ENCODE assay signal across 1 cellular context in the genomic region with DNA sequence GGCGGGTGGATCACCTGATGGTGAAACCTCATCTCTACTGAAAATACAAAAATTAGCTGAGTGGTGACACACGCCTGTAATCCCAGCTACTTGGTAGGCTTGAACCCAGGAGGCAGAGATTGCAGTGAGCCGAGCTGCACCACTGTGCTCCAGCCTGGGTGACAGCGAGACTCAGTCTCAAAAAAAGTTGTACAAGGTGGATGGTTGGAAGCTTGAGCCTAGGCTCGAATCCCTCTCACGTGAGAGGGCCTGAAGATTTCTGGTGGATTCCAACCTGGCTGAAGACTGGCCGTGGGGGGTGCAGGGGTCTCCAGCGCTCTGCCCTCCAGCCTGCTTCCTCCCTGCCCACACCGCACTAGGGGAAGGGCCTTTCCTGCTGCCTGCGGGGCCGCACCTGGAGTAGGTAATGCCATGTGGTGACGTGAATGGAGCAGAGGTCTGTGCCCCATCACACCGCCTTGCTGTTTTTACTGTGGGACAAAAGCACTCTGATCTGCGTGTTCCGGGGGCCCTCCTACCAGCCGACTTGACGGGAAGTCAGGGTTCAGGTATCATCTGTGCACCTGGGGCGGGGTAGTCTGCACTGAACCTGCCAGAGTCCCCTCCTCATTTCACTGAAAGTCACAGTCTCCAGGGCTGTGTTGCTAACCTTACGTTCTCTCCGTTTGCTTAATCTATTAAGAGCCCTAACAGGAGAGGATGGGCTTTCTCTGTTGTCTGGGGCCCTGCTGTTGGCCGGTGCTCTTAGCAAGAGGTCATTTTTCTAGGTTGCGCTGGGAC.
TF ChIP-seq lines count a peak whose summit lies in the region.

No MANE protein-coding gene starts in this region.

TF ChIP-seq in K562, 482 proteins besides CTCF, POLR2A, EP300 and RAD21 (continues in another document):
- no peak for TF ChIP-seq ARID1B (IDR thresholded peaks at IDR 0.05)
- TF ChIP-seq, protein P1, sequence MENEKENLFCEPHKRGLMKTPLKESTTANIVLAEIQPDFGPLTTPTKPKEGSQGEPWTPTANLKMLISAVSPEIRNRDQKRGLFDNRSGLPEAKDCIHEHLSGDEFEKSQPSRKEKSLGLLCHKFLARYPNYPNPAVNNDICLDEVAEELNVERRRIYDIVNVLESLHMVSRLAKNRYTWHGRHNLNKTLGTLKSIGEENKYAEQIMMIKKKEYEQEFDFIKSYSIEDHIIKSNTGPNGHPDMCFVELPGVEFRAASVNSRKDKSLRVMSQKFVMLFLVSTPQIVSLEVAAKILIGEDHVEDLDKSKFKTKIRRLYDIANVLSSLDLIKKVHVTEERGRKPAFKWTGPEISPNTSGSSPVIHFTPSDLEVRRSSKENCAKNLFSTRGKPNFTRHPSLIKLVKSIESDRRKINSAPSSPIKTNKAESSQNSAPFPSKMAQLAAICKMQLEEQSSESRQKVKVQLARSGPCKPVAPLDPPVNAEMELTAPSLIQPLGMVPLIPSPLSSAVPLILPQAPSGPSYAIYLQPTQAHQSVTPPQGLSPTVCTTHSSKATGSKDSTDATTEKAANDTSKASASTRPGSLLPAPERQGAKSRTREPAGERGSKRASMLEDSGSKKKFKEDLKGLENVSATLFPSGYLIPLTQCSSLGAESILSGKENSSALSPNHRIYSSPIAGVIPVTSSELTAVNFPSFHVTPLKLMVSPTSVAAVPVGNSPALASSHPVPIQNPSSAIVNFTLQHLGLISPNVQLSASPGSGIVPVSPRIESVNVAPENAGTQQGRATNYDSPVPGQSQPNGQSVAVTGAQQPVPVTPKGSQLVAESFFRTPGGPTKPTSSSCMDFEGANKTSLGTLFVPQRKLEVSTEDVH (IDR thresholded peaks at IDR 0.05; ENCODE audit: low read depth, partially characterized antibody): peak; percentile 18
- no peak for TF ChIP-seq TAF7 (tag; IDR thresholded peaks at IDR 0.05)
- TF ChIP-seq, protein P2, sequence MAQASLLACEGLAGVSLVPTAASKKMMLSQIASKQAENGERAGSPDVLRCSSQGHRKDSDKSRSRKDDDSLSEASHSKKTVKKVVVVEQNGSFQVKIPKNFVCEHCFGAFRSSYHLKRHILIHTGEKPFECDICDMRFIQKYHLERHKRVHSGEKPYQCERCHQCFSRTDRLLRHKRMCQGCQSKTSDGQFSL (CRISPR knock-in tag; IDR thresholded peaks at IDR 0.05): peak; percentile 90
- TF ChIP-seq, protein P2 (tag; IDR thresholded peaks at IDR 0.05): peak in 1 of 2 experiments; percentile 40; a peak in 1 of 4 replicates
- 0 out of 2 replicates have a peak, but pooled peaks have one; percentile 65 for TF ChIP-seq ZFPM2 (CRISPR knock-in tag; IDR thresholded peaks at IDR 0.05)
- TF ChIP-seq, protein P3, sequence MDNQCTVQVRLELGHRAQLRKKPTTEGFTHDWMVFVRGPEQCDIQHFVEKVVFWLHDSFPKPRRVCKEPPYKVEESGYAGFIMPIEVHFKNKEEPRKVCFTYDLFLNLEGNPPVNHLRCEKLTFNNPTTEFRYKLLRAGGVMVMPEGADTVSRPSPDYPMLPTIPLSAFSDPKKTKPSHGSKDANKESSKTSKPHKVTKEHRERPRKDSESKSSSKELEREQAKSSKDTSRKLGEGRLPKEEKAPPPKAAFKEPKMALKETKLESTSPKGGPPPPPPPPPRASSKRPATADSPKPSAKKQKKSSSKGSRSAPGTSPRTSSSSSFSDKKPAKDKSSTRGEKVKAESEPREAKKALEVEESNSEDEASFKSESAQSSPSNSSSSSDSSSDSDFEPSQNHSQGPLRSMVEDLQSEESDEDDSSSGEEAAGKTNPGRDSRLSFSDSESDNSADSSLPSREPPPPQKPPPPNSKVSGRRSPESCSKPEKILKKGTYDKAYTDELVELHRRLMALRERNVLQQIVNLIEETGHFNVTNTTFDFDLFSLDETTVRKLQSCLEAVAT (IDR thresholded peaks at IDR 0.05): no peak
- no peak for TF ChIP-seq ZFX (CRISPR knock-in tag; IDR thresholded peaks at IDR 0.05)
- peak; percentile 37 for TF ChIP-seq PML (IDR thresholded peaks at IDR 0.05; ENCODE audit: low read length)
- TF ChIP-seq, protein P4, sequence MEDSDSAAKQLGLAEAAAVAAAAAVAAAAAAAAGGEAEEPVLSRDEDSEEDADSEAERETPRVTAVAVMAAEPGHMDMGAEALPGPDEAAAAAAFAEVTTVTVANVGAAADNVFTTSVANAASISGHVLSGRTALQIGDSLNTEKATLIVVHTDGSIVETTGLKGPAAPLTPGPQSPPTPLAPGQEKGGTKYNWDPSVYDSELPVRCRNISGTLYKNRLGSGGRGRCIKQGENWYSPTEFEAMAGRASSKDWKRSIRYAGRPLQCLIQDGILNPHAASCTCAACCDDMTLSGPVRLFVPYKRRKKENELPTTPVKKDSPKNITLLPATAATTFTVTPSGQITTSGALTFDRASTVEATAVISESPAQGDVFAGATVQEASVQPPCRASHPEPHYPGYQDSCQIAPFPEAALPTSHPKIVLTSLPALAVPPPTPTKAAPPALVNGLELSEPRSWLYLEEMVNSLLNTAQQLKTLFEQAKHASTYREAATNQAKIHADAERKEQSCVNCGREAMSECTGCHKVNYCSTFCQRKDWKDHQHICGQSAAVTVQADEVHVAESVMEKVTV (CRISPR knock-in tag; IDR thresholded peaks at IDR 0.05): no peak
- no peak for TF ChIP-seq ETV1 (tag; conservative IDR thresholded peaks at IDR 0.05; ENCODE audit: low read depth)
- peak; percentile 70; the same call in 1 of the 2 replicates for TF ChIP-seq POLR2G (IDR thresholded peaks at IDR 0.05; ENCODE audit: low read depth, low read length)
- no peak for TF ChIP-seq TEAD4 (IDR thresholded peaks at IDR 0.05; ENCODE audit: low read length)
- no peak for TF ChIP-seq TEAD4 (CRISPR knock-in tag; IDR thresholded peaks at IDR 0.05; ENCODE audit: borderline replicate concordance)
- 0 out of 2 replicates have a peak, but pooled peaks have one; percentile 32 for TF ChIP-seq CHD2 (IDR thresholded peaks at IDR 0.05; ENCODE audit: low read depth, low read length)
- TF ChIP-seq, protein P5, sequence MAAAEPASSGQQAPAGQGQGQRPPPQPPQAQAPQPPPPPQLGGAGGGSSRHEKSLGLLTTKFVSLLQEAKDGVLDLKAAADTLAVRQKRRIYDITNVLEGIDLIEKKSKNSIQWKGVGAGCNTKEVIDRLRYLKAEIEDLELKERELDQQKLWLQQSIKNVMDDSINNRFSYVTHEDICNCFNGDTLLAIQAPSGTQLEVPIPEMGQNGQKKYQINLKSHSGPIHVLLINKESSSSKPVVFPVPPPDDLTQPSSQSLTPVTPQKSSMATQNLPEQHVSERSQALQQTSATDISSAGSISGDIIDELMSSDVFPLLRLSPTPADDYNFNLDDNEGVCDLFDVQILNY (CRISPR knock-in tag; IDR thresholded peaks at IDR 0.05): peak; percentile 62; the same call in 1 of the 2 replicates
- TF ChIP-seq SNRNP70 (optimal IDR thresholded peaks at IDR 0.05; ENCODE audit: low read depth, low read length): no peak
- TF ChIP-seq, protein P6, sequence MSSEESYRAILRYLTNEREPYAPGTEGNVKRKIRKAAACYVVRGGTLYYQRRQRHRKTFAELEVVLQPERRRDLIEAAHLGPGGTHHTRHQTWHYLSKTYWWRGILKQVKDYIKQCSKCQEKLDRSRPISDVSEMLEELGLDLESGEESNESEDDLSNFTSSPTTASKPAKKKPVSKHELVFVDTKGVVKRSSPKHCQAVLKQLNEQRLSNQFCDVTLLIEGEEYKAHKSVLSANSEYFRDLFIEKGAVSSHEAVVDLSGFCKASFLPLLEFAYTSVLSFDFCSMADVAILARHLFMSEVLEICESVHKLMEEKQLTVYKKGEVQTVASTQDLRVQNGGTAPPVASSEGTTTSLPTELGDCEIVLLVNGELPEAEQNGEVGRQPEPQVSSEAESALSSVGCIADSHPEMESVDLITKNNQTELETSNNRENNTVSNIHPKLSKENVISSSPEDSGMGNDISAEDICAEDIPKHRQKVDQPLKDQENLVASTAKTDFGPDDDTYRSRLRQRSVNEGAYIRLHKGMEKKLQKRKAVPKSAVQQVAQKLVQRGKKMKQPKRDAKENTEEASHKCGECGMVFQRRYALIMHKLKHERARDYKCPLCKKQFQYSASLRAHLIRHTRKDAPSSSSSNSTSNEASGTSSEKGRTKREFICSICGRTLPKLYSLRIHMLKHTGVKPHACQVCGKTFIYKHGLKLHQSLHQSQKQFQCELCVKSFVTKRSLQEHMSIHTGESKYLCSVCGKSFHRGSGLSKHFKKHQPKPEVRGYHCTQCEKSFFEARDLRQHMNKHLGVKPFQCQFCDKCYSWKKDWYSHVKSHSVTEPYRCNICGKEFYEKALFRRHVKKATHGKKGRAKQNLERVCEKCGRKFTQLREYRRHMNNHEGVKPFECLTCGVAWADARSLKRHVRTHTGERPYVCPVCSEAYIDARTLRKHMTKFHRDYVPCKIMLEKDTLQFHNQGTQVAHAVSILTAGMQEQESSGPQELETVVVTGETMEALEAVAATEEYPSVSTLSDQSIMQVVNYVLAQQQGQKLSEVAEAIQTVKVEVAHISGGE (CRISPR knock-in tag; IDR thresholded peaks at IDR 0.05): no peak
- no peak; the same call in 1 of the 2 replicates for TF ChIP-seq POLR2H (tag; IDR thresholded peaks at IDR 0.05; ENCODE audit: low read depth)
- TF ChIP-seq, protein P7, sequence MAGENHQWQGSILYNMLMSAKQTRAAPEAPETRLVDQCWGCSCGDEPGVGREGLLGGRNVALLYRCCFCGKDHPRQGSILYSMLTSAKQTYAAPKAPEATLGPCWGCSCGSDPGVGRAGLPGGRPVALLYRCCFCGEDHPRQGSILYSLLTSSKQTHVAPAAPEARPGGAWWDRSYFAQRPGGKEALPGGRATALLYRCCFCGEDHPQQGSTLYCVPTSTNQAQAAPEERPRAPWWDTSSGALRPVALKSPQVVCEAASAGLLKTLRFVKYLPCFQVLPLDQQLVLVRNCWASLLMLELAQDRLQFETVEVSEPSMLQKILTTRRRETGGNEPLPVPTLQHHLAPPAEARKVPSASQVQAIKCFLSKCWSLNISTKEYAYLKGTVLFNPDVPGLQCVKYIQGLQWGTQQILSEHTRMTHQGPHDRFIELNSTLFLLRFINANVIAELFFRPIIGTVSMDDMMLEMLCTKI (IDR thresholded peaks at IDR 0.05; ENCODE audit: partially characterized antibody): no peak
- TF ChIP-seq ILF3 (IDR thresholded peaks at IDR 0.05; ENCODE audit: borderline replicate concordance): peak; percentile 10; the same call in 1 of the 2 replicates
- TF ChIP-seq KHSRP (IDR thresholded peaks at IDR 0.05): no peak
- TF ChIP-seq, protein P8, sequence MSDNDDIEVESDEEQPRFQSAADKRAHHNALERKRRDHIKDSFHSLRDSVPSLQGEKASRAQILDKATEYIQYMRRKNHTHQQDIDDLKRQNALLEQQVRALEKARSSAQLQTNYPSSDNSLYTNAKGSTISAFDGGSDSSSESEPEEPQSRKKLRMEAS (CRISPR knock-in tag; IDR thresholded peaks at IDR 0.05): no peak
- no peak for TF ChIP-seq HIVEP1 (CRISPR knock-in tag; IDR thresholded peaks at IDR 0.05)
- TF ChIP-seq SMAD4 (CRISPR knock-in tag; conservative IDR thresholded peaks at IDR 0.05): no peak
- 0 out of 2 replicates have a peak, but pooled peaks have one; percentile 28 for TF ChIP-seq ZNF143 (CRISPR knock-in tag; IDR thresholded peaks at IDR 0.05)
- no peak for TF ChIP-seq ZNF174 (CRISPR knock-in tag; IDR thresholded peaks at IDR 0.05)
- 0 out of 2 replicates have a peak, but pooled peaks have one; percentile 76 for TF ChIP-seq SREBF2 (CRISPR knock-in tag; IDR thresholded peaks at IDR 0.05)
- no peak for TF ChIP-seq JUND (IDR thresholded peaks at IDR 0.05; ENCODE audit: borderline replicate concordance, low read depth, low read length)
- no peak for TF ChIP-seq JUND (tag; IDR thresholded peaks at IDR 0.05; ENCODE audit: borderline replicate concordance, low read depth, low read length)
- TF ChIP-seq ZBTB7A (IDR thresholded peaks at IDR 0.05; ENCODE audit: borderline replicate concordance, control insufficient read depth, low read depth, low read length): peak; percentile 41; the same call in 1 of the 2 replicates
- TF ChIP-seq, protein P9, sequence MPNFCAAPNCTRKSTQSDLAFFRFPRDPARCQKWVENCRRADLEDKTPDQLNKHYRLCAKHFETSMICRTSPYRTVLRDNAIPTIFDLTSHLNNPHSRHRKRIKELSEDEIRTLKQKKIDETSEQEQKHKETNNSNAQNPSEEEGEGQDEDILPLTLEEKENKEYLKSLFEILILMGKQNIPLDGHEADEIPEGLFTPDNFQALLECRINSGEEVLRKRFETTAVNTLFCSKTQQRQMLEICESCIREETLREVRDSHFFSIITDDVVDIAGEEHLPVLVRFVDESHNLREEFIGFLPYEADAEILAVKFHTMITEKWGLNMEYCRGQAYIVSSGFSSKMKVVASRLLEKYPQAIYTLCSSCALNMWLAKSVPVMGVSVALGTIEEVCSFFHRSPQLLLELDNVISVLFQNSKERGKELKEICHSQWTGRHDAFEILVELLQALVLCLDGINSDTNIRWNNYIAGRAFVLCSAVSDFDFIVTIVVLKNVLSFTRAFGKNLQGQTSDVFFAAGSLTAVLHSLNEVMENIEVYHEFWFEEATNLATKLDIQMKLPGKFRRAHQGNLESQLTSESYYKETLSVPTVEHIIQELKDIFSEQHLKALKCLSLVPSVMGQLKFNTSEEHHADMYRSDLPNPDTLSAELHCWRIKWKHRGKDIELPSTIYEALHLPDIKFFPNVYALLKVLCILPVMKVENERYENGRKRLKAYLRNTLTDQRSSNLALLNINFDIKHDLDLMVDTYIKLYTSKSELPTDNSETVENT (CRISPR knock-in tag; IDR thresholded peaks at IDR 0.05): peak; percentile 39; the same call in 1 of the 2 replicates
- no peak for TF ChIP-seq MEIS2 (IDR thresholded peaks at IDR 0.05; ENCODE audit: partially characterized antibody)
- TF ChIP-seq, protein P10, sequence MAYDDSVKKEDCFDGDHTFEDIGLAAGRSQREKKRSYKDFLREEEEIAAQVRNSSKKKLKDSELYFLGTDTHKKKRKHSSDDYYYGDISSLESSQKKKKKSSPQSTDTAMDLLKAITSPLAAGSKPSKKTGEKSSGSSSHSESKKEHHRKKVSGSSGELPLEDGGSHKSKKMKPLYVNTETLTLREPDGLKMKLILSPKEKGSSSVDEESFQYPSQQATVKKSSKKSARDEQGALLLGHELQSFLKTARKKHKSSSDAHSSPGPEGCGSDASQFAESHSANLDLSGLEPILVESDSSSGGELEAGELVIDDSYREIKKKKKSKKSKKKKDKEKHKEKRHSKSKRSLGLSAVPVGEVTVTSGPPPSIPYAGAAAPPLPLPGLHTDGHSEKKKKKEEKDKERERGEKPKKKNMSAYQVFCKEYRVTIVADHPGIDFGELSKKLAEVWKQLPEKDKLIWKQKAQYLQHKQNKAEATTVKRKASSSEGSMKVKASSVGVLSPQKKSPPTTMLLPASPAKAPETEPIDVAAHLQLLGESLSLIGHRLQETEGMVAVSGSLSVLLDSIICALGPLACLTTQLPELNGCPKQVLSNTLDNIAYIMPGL (CRISPR knock-in tag; IDR thresholded peaks at IDR 0.05): no peak
- no peak for TF ChIP-seq FOXJ2 (tag; IDR thresholded peaks at IDR 0.05)
- peak; percentile 43; the same call in 1 of the 2 replicates for TF ChIP-seq RBFOX2 (IDR thresholded peaks at IDR 0.05; ENCODE audit: low read depth, low read length)
- no peak for TF ChIP-seq MXI1 (IDR thresholded peaks at IDR 0.05; ENCODE audit: low read depth, low read length)
- TF ChIP-seq ZFP36 (IDR thresholded peaks at IDR 0.05; ENCODE audit: low read depth, low read length, partially characterized antibody): no peak
- TF ChIP-seq IRF2 (CRISPR knock-in tag; IDR thresholded peaks at IDR 0.05): no peak
- TF ChIP-seq KDM5B (IDR thresholded peaks at IDR 0.05; ENCODE audit: insufficient replicate concordance, low read depth, low read length): peak; percentile 72
- 0 out of 2 replicates have a peak, but pooled peaks have one; percentile 47 for TF ChIP-seq ZNF263 (CRISPR knock-in tag; IDR thresholded peaks at IDR 0.05; ENCODE audit: borderline replicate concordance)
- peak; percentile 58 for TF ChIP-seq POLR2B (IDR thresholded peaks at IDR 0.05; ENCODE audit: low read depth, partially characterized antibody)
- TF ChIP-seq KAT7 (CRISPR knock-in tag; IDR thresholded peaks at IDR 0.05; ENCODE audit: borderline replicate concordance): peak; percentile 35; the same call in 1 of the 2 replicates
